In genomic region chr13:45441633-45442032, GRCh38 we compare ENCODE assay signal across 8 cellular contexts. TPM values are rescaled to one million over a fixed set of nuclear protein-coding genes. Genes with fewer than 3 reads are reported as not detected.
DNase-seq lines count a peak whose midpoint lies in the region; ATAC-seq and TF ChIP-seq lines count a peak whose summit lies in the region.

No MANE protein-coding gene starts in this region.

- peaks cover 5% of the 10 kb centered on the region for H3K4me1 ChIP-seq in upper lobe of right lung
- no peaks in the 10 kb centered on the region for H3K4me1 ChIP-seq in aorta (ENCODE audit: control insufficient read depth in 1 of 2, insufficient read depth in 2 of 2, low read length in 2 of 2)

- peak; percentile 25 for DNase-seq in stimulated activated CD4-positive, alpha-beta T cell treated with anti-CD3 and anti-CD28 coated beads, Interleukin-1b, Interleukin-23, amount 100 ng/mL, for 48 hours
- no peak for DNase-seq in stimulated activated CD4-positive, alpha-beta T cell treated with anti-CD3 and anti-CD28 coated beads, Interleukin-4, amount 100 ng/mL, for 24 hours
- DNase-seq in NB4 (ENCODE audit: low read depth): peak; percentile 34
- no peak for DNase-seq in upper lobe of right lung
- DNase-seq in NCI-H2081 (lab: John Stamatoyannopoulos, UW): no peak
- no peak for DNase-seq in aorta

- H3K36me3 ChIP-seq in upper lobe of right lung (no peaks in the 10 kb centered on the region), aorta (ENCODE audit: control insufficient read depth in 1 of 2, insufficient read depth in 2 of 2, low read length in 1 of 2) (no peaks in the 10 kb centered on the region)

- H3K4me3 ChIP-seq in NB4 (ENCODE audit: low read depth, low read length) (no peak overlapping the region), upper lobe of right lung (no peak overlapping the region), aorta (ENCODE audit: low read length in 2 of 2) (no peak overlapping the region)

- H3K27me3 ChIP-seq in upper lobe of right lung (no peaks in the 10 kb centered on the region), aorta (ENCODE audit: control insufficient read depth in 1 of 2, insufficient read depth in 2 of 2, low read length in 1 of 2) (no peaks in the 10 kb centered on the region)

- ATAC-seq in esophagus mucosa (peak; percentile 38), upper lobe of right lung (no peak), GM18520 (IDR thresholded peaks at IDR 0.05; ENCODE audit: unreplicated experiment) (no peak), aorta (ENCODE audit: low FRiP score) (no peak)

- intact Hi-C loops in upper lobe of right lung (cut with DNase I) (no loop called here), aorta (cut with DNase I) (no loop called here)

- WGBS in aorta, 2 donors: 76 to 78% methylated on average over 2 of the region's 2 CpGs

- H3K9me3 ChIP-seq in upper lobe of right lung (no peaks in the 10 kb centered on the region), aorta (ENCODE audit: control insufficient read depth, low read length) (no peaks in the 10 kb centered on the region)

- TF ChIP-seq POLR2A in NB4 (IDR thresholded peaks at IDR 0.05; ENCODE audit: extremely low read depth, insufficient read length): no peak

- H3K27ac ChIP-seq in upper lobe of right lung (peak overlapping the region; percentile 37), aorta (ENCODE audit: low read depth in 1 of 2, low read length in 2 of 2) (no peak overlapping the region)

- TF ChIP-seq CTCF in NB4 (IDR thresholded peaks at IDR 0.05; ENCODE audit: low read depth, low read length) (peak; percentile 12), upper lobe of right lung (IDR thresholded peaks at IDR 0.05) (no peak)

RNA-seq across cellular contexts. Expression of gene COG3, which starts 23.1 kb away (rescaled TPM):
- total RNA-seq in esophagus mucosa: 16.3 TPM
- 26.4 TPM for total RNA-seq in upper lobe of right lung
- 10 to 100 TPM; 34.3 to 39.3 TPM for total RNA-seq in aorta
- 10 to 100 TPM in 1 of 2 donors, 1 to 10 TPM in 1; 7.4 to 19.0 TPM for polyA plus RNA-seq in aorta

RNA-seq across cellular contexts. Expression of gene SLC25A30, which starts 23.5 kb away (rescaled TPM):
- total RNA-seq in esophagus mucosa: 7.3 TPM
- total RNA-seq in upper lobe of right lung: 31.4 TPM
- 10 to 100 TPM; 22.2 to 31.9 TPM for total RNA-seq in aorta
- 10 to 100 TPM; 12.3 to 21.4 TPM for polyA plus RNA-seq in aorta

Comparison
In these comparisons a context has a peak if more than half of its experiments do, and no peak if none do; other contexts are left out.
1. DNase-seq: peak in stimulated activated CD4-positive, alpha-beta T cell treated with anti-CD3 and anti-CD28 coated beads, Interleukin-1b, Interleukin-23, amount 100 ng/mL, for 48 hours (single experiment) and NB4 (single experiment); none in stimulated activated CD4-positive, alpha-beta T cell treated with anti-CD3 and anti-CD28 coated beads, Interleukin-4, amount 100 ng/mL, for 24 hours (single experiment), upper lobe of right lung (single experiment), NCI-H2081 (0 of 2) and aorta (0 of 2).